19 cellular contexts compared by ENCODE assay signal in genomic region chr4:161937596-161937995, GRCh38.
"Had no signal": no experiment of that assay in that cellular context is flagged by ENCODE, and none has a peak within 500 bp of the region (broad histone marks: within the 10 kb centered on the region; RNA-seq: fewer than 3 reads in every experiment).

No MANE protein-coding gene starts in this region.

- H3K4me3 ChIP-seq: coronary artery, lung, mucosa of descending colon, right atrium auricular region, tibial artery, vagina had no signal

- H3K36me3 ChIP-seq: right atrium auricular region, tibial artery, vagina had no signal

- H3K4me1 Mint-ChIP-seq: activated CD8-positive, alpha-beta memory T cell treated with anti-CD3 and anti-CD28 coated beads, Interleukin-2, amount 10 ng/mL, durations not matched to agents 7 days and 5 days; activated naive CD8-positive, alpha-beta T cell treated with anti-CD3 and anti-CD28 coated beads for 36 hours; naive thymus-derived CD8-positive, alpha-beta T cell; stimulated activated memory B cell treated with anti-CD40 and anti-IgM and Interleukin-4, amounts not matched to agents 10 μg/mL and 1 μg/mL and 100 μg/mL, for 72 hours had no signal

- H3K27ac ChIP-seq: coronary artery, right atrium auricular region, tibial artery, vagina had no signal

- H3K27me3 Mint-ChIP-seq: activated CD8-positive, alpha-beta memory T cell treated with anti-CD3 and anti-CD28 coated beads, Interleukin-2, amount 10 ng/mL, durations not matched to agents 7 days and 5 days; activated naive CD8-positive, alpha-beta T cell treated with anti-CD3 and anti-CD28 coated beads for 36 hours; naive thymus-derived CD8-positive, alpha-beta T cell; stimulated activated memory B cell treated with anti-CD40 and anti-IgM and Interleukin-4, amounts not matched to agents 10 μg/mL and 1 μg/mL and 100 μg/mL, for 72 hours had no signal

- DNase-seq: activated CD4-positive, alpha-beta T cell treated with anti-CD3 and anti-CD28 coated beads, Interleukin-2, amount 50 U/mL, for 48 hours; activated CD8-positive, alpha-beta memory T cell treated with anti-CD3 and anti-CD28 coated beads, Interleukin-2, amount 10 ng/mL, durations not matched to agents 7 days and 5 days; activated gamma-delta T cell treated with Interleukin-2 at 50 U/mL for 16 hours; activated naive CD8-positive, alpha-beta T cell treated with anti-CD3 and anti-CD28 coated beads for 36 hours; activated T-cell treated with anti-CD3 and anti-CD28 coated beads, Interleukin-2, amount 50 U/mL, for 4 hours; aorta; effector CD8-positive, alpha-beta T cell; hippocampal formation; left cardiac atrium; mucosa of descending colon; naive thymus-derived CD8-positive, alpha-beta T cell; nucleus accumbens; tibial artery had no signal

- H3K9me3 ChIP-seq: mucosa of descending colon, right atrium auricular region, tibial artery, vagina had no signal

- H3K4me3 Mint-ChIP-seq: activated CD8-positive, alpha-beta memory T cell treated with anti-CD3 and anti-CD28 coated beads, Interleukin-2, amount 10 ng/mL, durations not matched to agents 7 days and 5 days; activated naive CD8-positive, alpha-beta T cell treated with anti-CD3 and anti-CD28 coated beads for 36 hours; activated T-cell treated with anti-CD3 and anti-CD28 coated beads, Interleukin-2, amount 50 U/mL, for 4 hours; naive thymus-derived CD8-positive, alpha-beta T cell; stimulated activated memory B cell treated with anti-CD40 and anti-IgM and Interleukin-4, amounts not matched to agents 10 μg/mL and 1 μg/mL and 100 μg/mL, for 72 hours; T-helper 2 cell treated with Interferon-gamma antibody and Interleukin-4, amounts not matched to agents 5 μg/mL and 100 μg/mL, for 36 hours had no signal

- H3K4me1 ChIP-seq: right atrium auricular region, tibial artery, vagina had no signal

- H3K27me3 ChIP-seq: right atrium auricular region, tibial artery, vagina had no signal

- H3K36me3 Mint-ChIP-seq: activated CD8-positive, alpha-beta memory T cell treated with anti-CD3 and anti-CD28 coated beads, Interleukin-2, amount 10 ng/mL, durations not matched to agents 7 days and 5 days; activated naive CD8-positive, alpha-beta T cell treated with anti-CD3 and anti-CD28 coated beads for 36 hours; naive thymus-derived CD8-positive, alpha-beta T cell; stimulated activated memory B cell treated with anti-CD40 and anti-IgM and Interleukin-4, amounts not matched to agents 10 μg/mL and 1 μg/mL and 100 μg/mL, for 72 hours had no signal

- H3K27ac Mint-ChIP-seq: activated CD8-positive, alpha-beta memory T cell treated with anti-CD3 and anti-CD28 coated beads, Interleukin-2, amount 10 ng/mL, durations not matched to agents 7 days and 5 days; activated naive CD8-positive, alpha-beta T cell treated with anti-CD3 and anti-CD28 coated beads for 36 hours; naive thymus-derived CD8-positive, alpha-beta T cell; stimulated activated memory B cell treated with anti-CD40 and anti-IgM and Interleukin-4, amounts not matched to agents 10 μg/mL and 1 μg/mL and 100 μg/mL, for 72 hours; T-helper 2 cell treated with Interferon-gamma antibody and Interleukin-4, amounts not matched to agents 5 μg/mL and 100 μg/mL, for 36 hours had no signal
